16 cellular contexts compared by ENCODE assay signal in genomic region chr14:105138021-105138541, GRCh38.
"Had no signal": no experiment of that assay in that cellular context is flagged by ENCODE, and none has a peak within 500 bp of the region (broad histone marks: within the 10 kb centered on the region; RNA-seq: fewer than 3 reads in every experiment).

No MANE protein-coding gene starts in this region.

- H3K4me1 ChIP-seq: testis had no signal

- ATAC-seq: activated CD8-positive, alpha-beta T cell treated with anti-CD3 and anti-CD28 coated beads, Interleukin-2, amount 10 ng/mL, durations not matched to agents 7 days and 5 days; activated naive CD4-positive, alpha-beta T cell treated with anti-CD3 and anti-CD28 coated beads, Interleukin-2, amount 50 U/mL, for 72 hours had no signal

- H3K9me3 ChIP-seq: testis had no signal

- H3K9me3 Mint-ChIP-seq: stimulated activated naive CD8-positive, alpha-beta T cell treated with anti-CD3 and anti-CD28 coated beads, Interleukin-15, Interleukin-2, amounts not matched to agents 100 ng/mL and 50 ng/mL, for 24 hours had no signal

- H3K4me3 ChIP-seq: testis had no signal

- DNase-seq: activated CD4-positive, alpha-beta T cell treated with anti-CD3 and anti-CD28 coated beads for 48 hours; activated CD8-positive, alpha-beta T cell treated with anti-CD3 and anti-CD28 coated beads, Interleukin-2, amount 10 ng/mL, durations not matched to agents 7 days and 5 days; amniotic stem cell; effector memory CD4-positive, alpha-beta T cell; erythroblast; hypothalamus; naive B cell; stimulated activated CD4-positive, alpha-beta T cell treated with anti-CD3 and anti-CD28 coated beads, Interleukin-2, amount 100 ng/mL, for 48 hours; stimulated activated CD8-positive, alpha-beta memory T cell treated with anti-CD3 and anti-CD28 coated beads, Interleukin-4, amount 100 ng/mL, for 48 hours; T-helper 9 cell; testis had no signal

- H3K4me1 Mint-ChIP-seq: brain; central memory CD8-positive, alpha-beta T cell had no signal

- H3K27me3 Mint-ChIP-seq: progenitor cell of endocrine pancreas had no signal

- H3K27ac ChIP-seq: testis had no signal

- H3K27ac Mint-ChIP-seq: activated CD8-positive, alpha-beta T cell treated with anti-CD3 and anti-CD28 coated beads, Interleukin-2, amount 10 ng/mL, durations not matched to agents 7 days and 5 days; brain; naive B cell; progenitor cell of endocrine pancreas; stimulated activated naive CD8-positive, alpha-beta T cell treated with anti-CD3 and anti-CD28 coated beads, Interleukin-15, Interleukin-2, amounts not matched to agents 100 ng/mL and 50 ng/mL, for 24 hours had no signal

- H3K4me3 Mint-ChIP-seq: activated CD8-positive, alpha-beta T cell treated with anti-CD3 and anti-CD28 coated beads, Interleukin-2, amount 10 ng/mL, durations not matched to agents 7 days and 5 days; brain; central memory CD8-positive, alpha-beta T cell; naive B cell; stimulated activated naive CD8-positive, alpha-beta T cell treated with anti-CD3 and anti-CD28 coated beads, Interleukin-15, Interleukin-2, amounts not matched to agents 100 ng/mL and 50 ng/mL, for 24 hours had no signal

- H3K27me3 ChIP-seq: testis had no signal
